ENCODE assay signal across 8 cellular contexts in the genomic region with DNA sequence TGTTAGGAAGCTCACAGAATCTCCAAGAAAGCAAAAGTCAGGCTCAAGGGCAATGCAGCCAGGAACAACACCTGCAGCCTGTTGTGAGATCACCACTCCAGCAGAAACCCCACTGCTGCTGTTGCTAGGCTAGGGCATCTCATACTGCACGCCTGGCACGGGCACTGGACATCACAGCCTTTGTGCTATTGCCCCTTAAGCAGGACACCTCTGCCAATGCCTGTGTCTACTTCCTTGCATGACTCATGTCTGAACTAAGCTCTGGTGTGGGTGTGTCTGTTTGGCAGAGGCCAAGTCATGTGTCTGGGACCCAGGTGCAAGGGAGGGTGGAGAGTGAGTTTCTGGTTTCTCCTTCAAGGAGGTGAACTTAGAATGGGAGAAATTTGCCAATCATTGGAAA. TPM values are rescaled to one million over a fixed set of nuclear protein-coding genes. Genes with fewer than 3 reads are reported as not detected.
DNase-seq lines count a peak whose midpoint lies in the region; ATAC-seq, FAIRE-seq and TF ChIP-seq lines count a peak whose summit lies in the region.

No MANE protein-coding gene starts in this region.

- POLR2A ChIA-PET in HepG2 (lab: Yijun Ruan, JAX), result no interaction called here

- WGBS in body of pancreas, 2 donors, result 18 to 61% methylated on average over 2 of the region's 2 CpGs
- WGBS in HepG2 (ENCODE audit: low lambda C conversion rate), result 0% methylated on average over 2 of the region's 2 CpGs

- H3K4me1 Mint-ChIP-seq in nephron progenitor cell, result peaks cover 59% of the 10 kb centered on the region

- TF ChIP-seq RAD21 in HepG2 (CRISPR knock-in tag; IDR thresholded peaks at IDR 0.05), result no peak

- peaks cover 40% of the 10 kb centered on the region for H3K4me1 ChIP-seq in SJSA1 (replicated peaks)
- H3K4me1 ChIP-seq in body of pancreas, result no peaks in the 10 kb centered on the region
- H3K4me1 ChIP-seq in HepG2 (ENCODE audit: insufficient read depth, low read length), result peaks cover 36% of the 10 kb centered on the region
- peaks cover 27% of the 10 kb centered on the region for H3K4me1 ChIP-seq in upper lobe of right lung

- in situ Hi-C loops in HepG2 (cut with HindIII; ENCODE audit: extremely low pct_ligation_motif_present, low pct_unique_long_range_greater_than_20kb), result no loop called here

- TF ChIP-seq CTCF in body of pancreas (IDR thresholded peaks at IDR 0.05), result no peak
- no peak for TF ChIP-seq CTCF in HepG2 (CRISPR knock-in tag; IDR thresholded peaks at IDR 0.05)
- TF ChIP-seq CTCF in upper lobe of right lung (IDR thresholded peaks at IDR 0.05), result no peak
- no peak for TF ChIP-seq CTCF in nephron progenitor cell (IDR thresholded peaks at IDR 0.05)

- ATAC-seq in GM21526 (IDR thresholded peaks at IDR 0.05; ENCODE audit: low FRiP score, unreplicated experiment), result peak; percentile 80
- peak; percentile 70 for ATAC-seq in HG03571 (IDR thresholded peaks at IDR 0.05; ENCODE audit: unreplicated experiment)
- ATAC-seq in body of pancreas, result peak; percentile 89
- ATAC-seq in HepG2, result peak; percentile 79
- ATAC-seq in upper lobe of right lung, result peak; percentile 97

- TF ChIP-seq EP300 in HepG2 (IDR thresholded peaks at IDR 0.05; ENCODE audit: low read depth in 2 of 2, low read length in 2 of 2), result no peak
- no peak for TF ChIP-seq EP300 in HepG2 (CRISPR knock-in tag; IDR thresholded peaks at IDR 0.05; ENCODE audit: borderline replicate concordance)

- no peak overlapping the region for H2AFZ ChIP-seq in HepG2 (ENCODE audit: low read length)

- DNase-seq in Daoy (ENCODE audit: low read depth) (peak; percentile 94), SJSA1 (ENCODE audit: low read depth in 1 of 2, low spot score in 2 of 2) (peak; percentile 58 to 75), body of pancreas (peak; percentile 45 to 91 (median 76)), HepG2 (ENCODE audit: low spot score) (peak; percentile 62), upper lobe of right lung (peak; percentile 81), nephron progenitor cell (no peak)

- H3K9me3 ChIP-seq in SJSA1 (replicated peaks), result 0 out of 2 replicates have a peak, but pooled peaks cover 3% of the 10 kb centered on the region
- no peaks in the 10 kb centered on the region for H3K9me3 ChIP-seq in body of pancreas
- no peaks in the 10 kb centered on the region for H3K9me3 ChIP-seq in HepG2 (ENCODE audit: low read length)
- no peaks in the 10 kb centered on the region for H3K9me3 ChIP-seq in upper lobe of right lung

- H3K4me2 ChIP-seq in HepG2 (ENCODE audit: low read depth, low read length), result peak overlapping the region; percentile 42; the same call in 1 of the 2 replicates

- H4K20me1 ChIP-seq in HepG2 (ENCODE audit: insufficient read depth, low read length), result no peaks in the 10 kb centered on the region

- no peaks in the 10 kb centered on the region for H3K36me3 ChIP-seq in SJSA1
- no peaks in the 10 kb centered on the region for H3K36me3 ChIP-seq in body of pancreas (replicated peaks in 1 of 2; ENCODE audit: insufficient read depth in 1 of 2, low read depth in 2 of 2)
- H3K36me3 ChIP-seq in HepG2 (replicated peaks in 1 of 2; ENCODE audit: control insufficient read depth in 1 of 2, insufficient read depth in 2 of 2, low read length in 2 of 2), result no peaks in the 10 kb centered on the region
- no peaks in the 10 kb centered on the region for H3K36me3 ChIP-seq in upper lobe of right lung

- TF ChIP-seq POLR2A in body of pancreas (IDR thresholded peaks at IDR 0.05), result no peak
- TF ChIP-seq POLR2A in HepG2 (IDR thresholded peaks at IDR 0.05; ENCODE audit: insufficient read depth in 1 of 2, low read depth in 2 of 2, low read length in 2 of 2), result no peak

- H3K36me3 Mint-ChIP-seq in nephron progenitor cell (ENCODE audit: low read depth), result no peaks in the 10 kb centered on the region

- intact Hi-C loops in body of pancreas (cut with DNase I) (no loop called here), HepG2 (cut with micrococcal nuclease; ENCODE audit: unreplicated experiment) (loop anchor here (10.0 kb wide), 1 partner anchor 412 kb away; no protein-coding TSS in a partner anchor), upper lobe of right lung (cut with DNase I) (no loop called here)

- H3K27me3 Mint-ChIP-seq in nephron progenitor cell (ENCODE audit: low read depth, poor library complexity), result peaks cover 10% of the 10 kb centered on the region

- H3K27me3 ChIP-seq in SJSA1 (replicated peaks), result no peaks in the 10 kb centered on the region
- H3K27me3 ChIP-seq in body of pancreas, result no peaks in the 10 kb centered on the region
- no peaks in the 10 kb centered on the region; a peak in 1 of 5 replicates for H3K27me3 ChIP-seq in HepG2 (ENCODE audit: control insufficient read depth in 1 of 2, insufficient read depth in 2 of 2, low read length in 2 of 2)
- H3K27me3 ChIP-seq in upper lobe of right lung, result no peaks in the 10 kb centered on the region

- CTCF ChIA-PET in HepG2 (lab: Yijun Ruan, JAX; ENCODE audit: low intra/inter-chr PET ratio, low total read pairs), result no interaction called here

- no peak for FAIRE-seq in HepG2 (lab: Jason Lieb, UNC)

- H3K9ac ChIP-seq in HepG2 (ENCODE audit: insufficient read depth, low read depth, low read length), result no peak overlapping the region

- H3K4me3 Mint-ChIP-seq in nephron progenitor cell, result no peak overlapping the region

- H3K27ac ChIP-seq in SJSA1 (no peak overlapping the region), body of pancreas (peak overlapping the region in 1 of 4 donors; percentile 58), HepG2 (ENCODE audit: extremely low read length, insufficient read depth, low read length) (no peak overlapping the region), upper lobe of right lung (no peak overlapping the region)

- peaks cover 4% of the 10 kb centered on the region for H3K9me3 Mint-ChIP-seq in nephron progenitor cell

- H3K27ac Mint-ChIP-seq in nephron progenitor cell, result no peak overlapping the region

- no TSS peak for BruUV-seq in HepG2 (replicated peaks; lab: Mats Ljungman, UMichigan)

- no peaks in the 10 kb centered on the region for H3K79me2 ChIP-seq in HepG2 (ENCODE audit: insufficient read depth, low read length)

- no peak overlapping the region for H3K4me3 ChIP-seq in SJSA1
- H3K4me3 ChIP-seq in body of pancreas, result no peak overlapping the region
- H3K4me3 ChIP-seq in HepG2 (replicated peaks in 1 of 3; ENCODE audit: insufficient read depth in 1 of 3, low read depth in 2 of 3, low read length in 3 of 3), result no peak overlapping the region
- H3K4me3 ChIP-seq in upper lobe of right lung, result no peak overlapping the region

RNA-seq across cellular contexts. Expression of gene DDX47, which starts 10.0 kb away (rescaled TPM):
- total RNA-seq in Daoy (2014; rRNA removed; shearing (Covaris generic)), result 229 and 269 TPM in 2 replicates
- total RNA-seq in SJSA1 (2014; rRNA removed; shearing (Covaris generic)), result 86.1 and 148 TPM in 2 replicates
- total RNA-seq in body of pancreas (10 to 100 TPM; 32.4 to 59.7 TPM), HepG2 (2016; rRNA removed; fragmentation: Illumina TruSeq; extraction: Trizol) (78.7 and 101 TPM in 2 replicates), upper lobe of right lung (59.6 TPM)
- 17.1 and 20.5 TPM in 2 replicates for total RNA-seq in HepG2 (2016; cell fraction: cytosol; rRNA removed; fragmentation: Illumina TruSeq; extraction: Trizol; ENCODE audit: low read depth)
- 83.5 and 95.5 TPM in 2 replicates for total RNA-seq in HepG2 (2016; cell fraction: insoluble cytoplasmic fraction; rRNA removed; fragmentation: Illumina TruSeq; extraction: Trizol)
- 25.9 and 31.6 TPM in 2 replicates for total RNA-seq in HepG2 (2016; cell fraction: membrane; rRNA removed; fragmentation: Illumina TruSeq; extraction: Trizol)
- total RNA-seq in HepG2 (2016; cell fraction: nucleus; rRNA removed; fragmentation: Illumina TruSeq; extraction: Trizol), result 58.7 and 68.9 TPM in 2 replicates
- polyA plus RNA-seq in HepG2 (2011; rRNA removed), result 37.3 and 48.5 TPM in 2 replicates
- 26.7 and 40.8 TPM in 2 replicates for polyA plus RNA-seq in HepG2 (2011; cell fraction: cytosol; rRNA removed)
- 72.4 and 75.0 TPM in 2 replicates for polyA plus RNA-seq in HepG2 (2011; cell fraction: nucleus; rRNA removed)
- 36.4 and 46.7 TPM in 2 replicates for polyA plus RNA-seq in HepG2 (2012)
- polyA plus RNA-seq in HepG2 (2016; cell fraction: cytosol; fragmentation: Illumina TruSeq; extraction: Trizol; ENCODE audit: low read depth), result 6.7 and 8.1 TPM in 2 replicates
- 82.3 and 82.4 TPM in 2 replicates for polyA plus RNA-seq in HepG2 (2016; cell fraction: insoluble cytoplasmic fraction; fragmentation: Illumina TruSeq; extraction: Trizol; ENCODE audit: low read depth)
- polyA plus RNA-seq in HepG2 (2016; cell fraction: membrane; fragmentation: Illumina TruSeq; extraction: Trizol; ENCODE audit: low read depth), result 12.6 and 15.8 TPM in 2 replicates
- polyA plus RNA-seq in HepG2 (2016; cell fraction: nucleus; fragmentation: Illumina TruSeq; extraction: Trizol; ENCODE audit: insufficient read depth, low read depth), result 68.6 and 70.6 TPM in 2 replicates
- polyA minus RNA-seq in HepG2 (2011; rRNA and poly(A)+ RNA removed; ENCODE audit: low replicate concordance), result 25.7 and 60.1 TPM in 2 replicates
- 26.0 and 29.4 TPM in 2 replicates for polyA minus RNA-seq in HepG2 (2011; cell fraction: cytosol; rRNA and poly(A)+ RNA removed)
- polyA minus RNA-seq in HepG2 (2011; cell fraction: nucleus; rRNA and poly(A)+ RNA removed), result 68.6 and 82.9 TPM in 2 replicates

RNA-seq across cellular contexts. Expression of gene APOLD1, which starts 17.7 kb away (rescaled TPM):
- total RNA-seq in Daoy (2014; rRNA removed; shearing (Covaris generic)), result 8.4 and 10.2 TPM in 2 replicates
- 6.5 and 10.6 TPM in 2 replicates for total RNA-seq in SJSA1 (2014; rRNA removed; shearing (Covaris generic))
- total RNA-seq in body of pancreas (10 to 100 TPM; 10.1 to 23.4 TPM), HepG2 (2016; rRNA removed; fragmentation: Illumina TruSeq; extraction: Trizol) (0.20 TPM in 1 of 2 replicates, not detected in the other), upper lobe of right lung (14.4 TPM)
- total RNA-seq in HepG2 (2016; cell fraction: cytosol; rRNA removed; fragmentation: Illumina TruSeq; extraction: Trizol; ENCODE audit: low read depth), result 0.10 TPM in 1 of 2 replicates, not detected in the other
- total RNA-seq in HepG2 (2016; cell fraction: insoluble cytoplasmic fraction; rRNA removed; fragmentation: Illumina TruSeq; extraction: Trizol), result 0.06 and 0.13 TPM in 2 replicates
- total RNA-seq in HepG2 (2016; cell fraction: membrane; rRNA removed; fragmentation: Illumina TruSeq; extraction: Trizol), result 0.06 and 0.48 TPM in 2 replicates
- total RNA-seq in HepG2 (2016; cell fraction: nucleus; rRNA removed; fragmentation: Illumina TruSeq; extraction: Trizol), result 0.09 and 0.37 TPM in 2 replicates
- polyA plus RNA-seq in HepG2 (2011; rRNA removed), result 0.16 and 0.84 TPM in 2 replicates
- 0.05 and 0.30 TPM in 2 replicates for polyA plus RNA-seq in HepG2 (2011; cell fraction: cytosol; rRNA removed)
- 0.13 and 0.14 TPM in 2 replicates for polyA plus RNA-seq in HepG2 (2011; cell fraction: nucleus; rRNA removed)
- polyA plus RNA-seq in HepG2 (2012), result 0.19 and 0.62 TPM in 2 replicates
- 0.25 and 0.29 TPM in 2 replicates for polyA plus RNA-seq in HepG2 (2016; cell fraction: cytosol; fragmentation: Illumina TruSeq; extraction: Trizol; ENCODE audit: low read depth)
- 0.04 and 0.07 TPM in 2 replicates for polyA plus RNA-seq in HepG2 (2016; cell fraction: insoluble cytoplasmic fraction; fragmentation: Illumina TruSeq; extraction: Trizol; ENCODE audit: low read depth)
- not detected in 2 replicates for polyA plus RNA-seq in HepG2 (2016; cell fraction: membrane; fragmentation: Illumina TruSeq; extraction: Trizol; ENCODE audit: low read depth)
- polyA plus RNA-seq in HepG2 (2016; cell fraction: nucleus; fragmentation: Illumina TruSeq; extraction: Trizol; ENCODE audit: insufficient read depth, low read depth), result 1.4 TPM in 1 of 2 replicates, not detected in the other
- polyA minus RNA-seq in HepG2 (2011; rRNA and poly(A)+ RNA removed; ENCODE audit: low replicate concordance), result 0.66 and 1.8 TPM in 2 replicates
- polyA minus RNA-seq in HepG2 (2011; cell fraction: cytosol; rRNA and poly(A)+ RNA removed), result 0.18 TPM in 1 of 2 replicates, not detected in the other
- polyA minus RNA-seq in HepG2 (2011; cell fraction: nucleus; rRNA and poly(A)+ RNA removed), result 0.50 and 1.7 TPM in 2 replicates
